In the genomic region with DNA sequence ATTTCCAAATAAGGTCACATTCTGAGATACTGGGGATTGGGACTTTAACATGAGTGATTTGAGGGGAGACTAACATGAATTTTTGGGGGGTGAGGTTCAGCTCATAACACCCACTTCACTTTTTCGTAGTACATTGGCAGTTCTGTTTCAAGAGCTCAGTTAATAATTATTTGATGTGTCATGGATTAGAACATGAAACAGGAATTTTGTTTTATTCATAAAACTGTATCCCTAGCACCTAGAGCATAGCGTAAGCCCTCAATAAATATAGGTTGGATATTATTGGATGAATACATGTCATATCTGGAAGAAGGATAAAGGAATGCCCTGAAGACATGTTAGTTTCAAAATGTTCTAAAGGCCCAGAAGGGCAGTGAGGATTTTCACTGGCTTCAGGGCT, we compare ENCODE assay signal across 18 cellular contexts.
DNase-seq lines count a peak whose midpoint lies in the region; ATAC-seq and TF ChIP-seq lines count a peak whose summit lies in the region.
"Had no signal": no experiment of that assay in that cellular context is flagged by ENCODE, and none has a peak within 500 bp of the region (broad histone marks: within the 10 kb centered on the region; RNA-seq: fewer than 3 reads in every experiment).

No MANE protein-coding gene starts in this region.

- H2BK5ac ChIP-seq in trophoblast cell (ENCODE audit: low read depth, low read length, poor library complexity): no peak overlapping the region

- H4K8ac ChIP-seq in trophoblast cell (ENCODE audit: low read depth, low read length): no peak overlapping the region

- peak overlapping the region; percentile 61 for H3K27ac Mint-ChIP-seq in activated CD8-positive, alpha-beta T cell treated with anti-CD3 and anti-CD28 coated beads for 36 hours
- H3K27ac Mint-ChIP-seq: memory B cell had no signal

- no peak overlapping the region for H3K4ac ChIP-seq in trophoblast cell (ENCODE audit: low read depth, low read length)

- no peak overlapping the region for H3K23ac ChIP-seq in trophoblast cell (ENCODE audit: low read length)

- H3F3A ChIP-seq in GM23248 (ENCODE audit: insufficient read depth): peaks cover 55% of the 10 kb centered on the region

- H2AFZ ChIP-seq in GM23248: no peak overlapping the region
- H2AFZ ChIP-seq in trophoblast cell (ENCODE audit: insufficient read depth, low read length, poor library complexity): no peak overlapping the region

- H3K4me3 ChIP-seq in GM23248 (no peak overlapping the region), trophoblast cell (ENCODE audit: low read depth, low read length) (no peak overlapping the region)
- H3K4me3 ChIP-seq: coronary artery, MG63 had no signal

- no peak overlapping the region for H3K18ac ChIP-seq in trophoblast cell (ENCODE audit: low read length)

- POLR2A ChIA-PET in activated CD8-positive, alpha-beta T cell treated with anti-CD3 and anti-CD28 coated beads for 36 hours (lab: Charles Lee): interaction anchor here (0.9 to 2.0 kb wide), 2 partner anchors 14 to 16 kb away, joined by 4 to 5 read pairs; no protein-coding TSS in a partner anchor

- H3K36me3 Mint-ChIP-seq in activated CD8-positive, alpha-beta T cell treated with anti-CD3 and anti-CD28 coated beads for 36 hours (ENCODE audit: low read depth): peaks cover 26% of the 10 kb centered on the region
- H3K36me3 Mint-ChIP-seq: immature natural killer cell, memory B cell had no signal

- H3K27me3 ChIP-seq in GM23248 (replicated peaks; ENCODE audit: insufficient read depth) (no peaks in the 10 kb centered on the region), trophoblast cell (ENCODE audit: insufficient read depth, low read length) (no peaks in the 10 kb centered on the region)
- H3K27me3 ChIP-seq: MG63 had no signal

- no peak overlapping the region for H4K12ac ChIP-seq in trophoblast cell (ENCODE audit: low read depth, low read length)

- H3K79me2 ChIP-seq in GM23248 (ENCODE audit: insufficient read depth) (peaks cover 92% of the 10 kb centered on the region), trophoblast cell (ENCODE audit: control insufficient read depth, insufficient read depth, low read length, poor library complexity) (no peaks in the 10 kb centered on the region)

- no peaks in the 10 kb centered on the region for H4K20me1 ChIP-seq in GM23248 (ENCODE audit: insufficient read depth)

- H3K27ac ChIP-seq in GM23248 (peak overlapping the region; percentile 89), trophoblast cell (ENCODE audit: low read depth, low read length) (no peak overlapping the region)
- H3K27ac ChIP-seq: coronary artery had no signal

- H2AK5ac ChIP-seq in trophoblast cell (ENCODE audit: low read length): no peak overlapping the region

- in situ Hi-C loops in ACHN (cut with HindIII; ENCODE audit: low pct_ligation_motif_present, low pct_unique_long_range_greater_than_20kb, low sequenced_read_pairs): no loop called here
- in situ Hi-C loops in GM23248 (cut with MboI): no loop called here

- no peak overlapping the region for H4K91ac ChIP-seq in trophoblast cell (ENCODE audit: low read depth, low read length)

- H3K14ac ChIP-seq in trophoblast cell (ENCODE audit: low read length): no peak overlapping the region

- no peaks in the 10 kb centered on the region for H3K9me3 Mint-ChIP-seq in activated CD8-positive, alpha-beta T cell treated with anti-CD3 and anti-CD28 coated beads for 36 hours
- H3K9me3 Mint-ChIP-seq: immature natural killer cell had no signal

- no peaks in the 10 kb centered on the region for H3K79me1 ChIP-seq in trophoblast cell (ENCODE audit: low read length)

- no peak overlapping the region for H2BK120ac ChIP-seq in trophoblast cell (ENCODE audit: insufficient read depth, low read length, poor library complexity)

- DNase-seq in ACHN (peak; percentile 85), GM23248 (peak; percentile 69), iris pigment epithelial cell (ENCODE audit: low read depth) (peak; percentile 48), trophoblast cell (no peak), NCI-H1694 treated with DMSO at 0.1 percent for 48 hours (lab: John Stamatoyannopoulos, UW) (no peak)
- DNase-seq in activated CD8-positive, alpha-beta T cell treated with anti-CD3 and anti-CD28 coated beads for 36 hours: no peak
- DNase-seq in stimulated activated CD4-positive, alpha-beta T cell treated with anti-CD3 and anti-CD28 coated beads, Interleukin-2, amount 100 ng/mL, for 48 hours: no peak
- DNase-seq: AML-193, aorta, immature natural killer cell, MG63, NCI-H187 treated with DMSO at 0.1 percent for 48 hours, NCI-H510A treated with DMSO at 0.1 percent for 48 hours had no signal

- intact Hi-C loops in activated CD8-positive, alpha-beta T cell treated with anti-CD3 and anti-CD28 coated beads for 36 hours (cut with micrococcal nuclease): no loop called here

- H3K9ac ChIP-seq in GM23248: peak overlapping the region; percentile 61
- H3K9ac ChIP-seq in trophoblast cell (ENCODE audit: low read length): no peak overlapping the region

- H3K9me3 ChIP-seq in GM23248 (ENCODE audit: low read depth) (no peaks in the 10 kb centered on the region), trophoblast cell (ENCODE audit: insufficient read depth, low read depth, low read length) (no peaks in the 10 kb centered on the region)
- H3K9me3 ChIP-seq: MG63 had no signal

- H3K4me2 ChIP-seq in GM23248 (ENCODE audit: unreplicated experiment): peak overlapping the region; percentile 31
- H3K4me2 ChIP-seq in trophoblast cell (ENCODE audit: low read length): no peak overlapping the region

- CTCF ChIA-PET in activated CD8-positive, alpha-beta T cell treated with anti-CD3 and anti-CD28 coated beads for 36 hours (lab: Charles Lee): interaction anchor here (0.6 to 1.1 kb wide), 2 partner anchors 9 to 59 kb away, joined by 3 read pairs; no protein-coding TSS in a partner anchor

- H2BK12ac ChIP-seq in trophoblast cell (ENCODE audit: low read length): no peak overlapping the region

- H3K27me3 Mint-ChIP-seq in activated CD8-positive, alpha-beta T cell treated with anti-CD3 and anti-CD28 coated beads for 36 hours: no peaks in the 10 kb centered on the region

- no peak for ATAC-seq in activated CD8-positive, alpha-beta T cell treated with anti-CD3 and anti-CD28 coated beads for 36 hours
- no peak for ATAC-seq in HG02870 (IDR thresholded peaks at IDR 0.05; ENCODE audit: unreplicated experiment)
- ATAC-seq: HCT116 had no signal

- TF ChIP-seq CTCF in activated CD8-positive, alpha-beta T cell treated with anti-CD3 and anti-CD28 coated beads for 36 hours (IDR thresholded peaks at IDR 0.05): no peak

- peaks cover 69% of the 10 kb centered on the region for H3K4me1 Mint-ChIP-seq in activated CD8-positive, alpha-beta T cell treated with anti-CD3 and anti-CD28 coated beads for 36 hours (ENCODE audit: low read depth)
- H3K4me1 Mint-ChIP-seq: memory B cell had no signal

- H3K4me3 Mint-ChIP-seq in activated CD8-positive, alpha-beta T cell treated with anti-CD3 and anti-CD28 coated beads for 36 hours: no peak overlapping the region
- H3K4me3 Mint-ChIP-seq: immature natural killer cell, memory B cell, neural crest cell had no signal

- no peaks in the 10 kb centered on the region for H3K9me2 ChIP-seq in GM23248 (ENCODE audit: insufficient read depth)

- peaks cover 50% of the 10 kb centered on the region for H3K4me1 ChIP-seq in GM23248 (ENCODE audit: insufficient read depth)
- H3K4me1 ChIP-seq in trophoblast cell (ENCODE audit: control insufficient read depth in 1 of 2, insufficient read depth in 2 of 2, low read length in 2 of 2): peaks cover 0 to 6% of the 10 kb centered on the region in 2 experiments

- no peaks in the 10 kb centered on the region for H3K36me3 ChIP-seq in GM23248 (ENCODE audit: low read depth)
- H3K36me3 ChIP-seq in trophoblast cell (ENCODE audit: control insufficient read depth in 1 of 2, insufficient read depth in 2 of 2, low read length in 2 of 2): no peaks in the 10 kb centered on the region
- H3K36me3 ChIP-seq: MG63 had no signal

- WGBS in GM23248 (ENCODE audit: low coverage in 1 of 2, low lambda C conversion rate in 2 of 2, missing lambda C conversion rate in 2 of 2), 2 experiments: 23 to 31% methylated on average over 2 of the region's 2 CpGs
- no CpG with 5 or more reads among the region's 2 CpGs for WGBS in trophoblast cell (ENCODE audit: extremely low coverage, insufficient coverage, insufficient read length)

Comparison
In these comparisons a context has a peak if more than half of its experiments do, and no peak if none do; other contexts are left out.
1. DNase-seq: peak in ACHN (single experiment), GM23248 (single experiment) and iris pigment epithelial cell (single experiment); none in activated CD8-positive, alpha-beta T cell treated with anti-CD3 and anti-CD28 coated beads for 36 hours (single experiment), stimulated activated CD4-positive, alpha-beta T cell treated with anti-CD3 and anti-CD28 coated beads, Interleukin-2, amount 100 ng/mL, for 48 hours (0 of 2), trophoblast cell (0 of 2) and NCI-H1694 treated with DMSO at 0.1 percent for 48 hours (single experiment).